17 cellular contexts compared by ENCODE assay signal in genomic region chr1:114263343-114263742, GRCh38.
A peak's percentile ranks its signal among the peaks of the same experiment; 100 is the strongest.
DNase-seq lines count a peak whose midpoint lies in the region; ATAC-seq and TF ChIP-seq lines count a peak whose summit lies in the region.
"Had no signal": no experiment of that assay in that cellular context is flagged by ENCODE, and none has a peak within 500 bp of the region (broad histone marks: within the 10 kb centered on the region; RNA-seq: fewer than 3 reads in every experiment).

No MANE protein-coding gene starts in this region.

- DNase-seq in Peyer's patch (no peak), WERI-Rb-1 (no peak)
- no peak for DNase-seq in CD8-positive, alpha-beta T cell
- DNase-seq: mesendoderm; NCI-H1436; NCI-H748 treated with DMSO at 0.1 percent for 48 hours; Right ventricle myocardium superior; stimulated activated CD4-positive, alpha-beta T cell treated with anti-CD3 and anti-CD28 coated beads, Interleukin-2, amount 100 ng/mL, for 24 hours; stimulated activated naive B cell treated with anti-CD40 and anti-IgM and Interleukin-4, amounts not matched to agents 10 μg/mL and 1 μg/mL and 100 μg/mL, for 72 hours had no signal

- CTCF ChIA-PET in CD8-positive, alpha-beta T cell (lab: Charles Lee) = interaction anchor here (0.7 kb wide), 1 partner anchor 23 kb away, joined by 3 read pairs; no protein-coding TSS in a partner anchor

- no peaks in the 10 kb centered on the region for H3K4me1 ChIP-seq in Peyer's patch
- no peaks in the 10 kb centered on the region for H3K4me1 ChIP-seq in CD8-positive, alpha-beta T cell (ENCODE audit: insufficient read depth, low read length)
- H3K4me1 ChIP-seq: BLaER1 treated with 17β-estradiol and CSF1 and Interleukin-3, amounts not matched to agents 10 nM and 100 nM had no signal

- no peak overlapping the region for H3K27ac ChIP-seq in Peyer's patch
- H3K27ac ChIP-seq in WERI-Rb-1 = no peak overlapping the region
- H3K27ac ChIP-seq in CD8-positive, alpha-beta T cell (ENCODE audit: low read depth, low read length) = no peak overlapping the region
- H3K27ac ChIP-seq: BLaER1 treated with 17β-estradiol and CSF1 and Interleukin-3, amounts not matched to agents 10 nM and 100 nM; epithelial cell of prostate had no signal

- POLR2A ChIA-PET in CD8-positive, alpha-beta T cell (lab: Charles Lee) = interaction anchor here (1.5 kb wide), 1 partner anchor 12 kb away, joined by 4 read pairs; no protein-coding TSS in a partner anchor

- no peaks in the 10 kb centered on the region for H3K36me3 Mint-ChIP-seq in CD8-positive, alpha-beta T cell
- H3K36me3 Mint-ChIP-seq: stimulated activated naive B cell treated with anti-CD40 and anti-IgM and Interleukin-4, amounts not matched to agents 10 μg/mL and 1 μg/mL and 100 μg/mL, for 72 hours had no signal

- no peaks in the 10 kb centered on the region for H3K9me3 Mint-ChIP-seq in CD8-positive, alpha-beta T cell
- H3K9me3 Mint-ChIP-seq: activated T-helper 2 cell treated with anti-CD3 and anti-CD28 coated beads, Interferon-gamma antibody, Interleukin-2, Interleukin-4, amounts not matched to agents 10 μg/mL and 5 μg/mL and 100 μg/mL, durations not matched to agents 14 hours and 24 hours and 36 hours had no signal

- TF ChIP-seq CTCF in Peyer's patch (IDR thresholded peaks at IDR 0.05) (no peak), WERI-Rb-1 (IDR thresholded peaks at IDR 0.05; ENCODE audit: low read depth, low read length) (no peak)
- no peak for TF ChIP-seq CTCF in CD8-positive, alpha-beta T cell (IDR thresholded peaks at IDR 0.05)

- no peaks in the 10 kb centered on the region for H3K9me3 ChIP-seq in Peyer's patch
- no peaks in the 10 kb centered on the region for H3K9me3 ChIP-seq in WERI-Rb-1 (ENCODE audit: severe bottlenecking)
- no peaks in the 10 kb centered on the region for H3K9me3 ChIP-seq in CD8-positive, alpha-beta T cell (ENCODE audit: low read length)
- H3K9me3 ChIP-seq: BLaER1 treated with 17β-estradiol and CSF1 and Interleukin-3, amounts not matched to agents 10 nM and 100 nM had no signal

- peaks cover 13% of the 10 kb centered on the region for H3K27me3 Mint-ChIP-seq in CD8-positive, alpha-beta T cell (ENCODE audit: low read depth)

- intact Hi-C loops in CD8-positive, alpha-beta T cell (cut with DNase I, micrococcal nuclease) = no loop called here

- H3K4me3 Mint-ChIP-seq in CD8-positive, alpha-beta T cell = no peak overlapping the region
- H3K4me3 Mint-ChIP-seq: stimulated activated naive B cell treated with anti-CD40 and anti-IgM and Interleukin-4, amounts not matched to agents 10 μg/mL and 1 μg/mL and 100 μg/mL, for 72 hours had no signal

- no peak overlapping the region for H3K27ac Mint-ChIP-seq in CD8-positive, alpha-beta T cell
- H3K27ac Mint-ChIP-seq: activated T-helper 2 cell treated with anti-CD3 and anti-CD28 coated beads, Interferon-gamma antibody, Interleukin-2, Interleukin-4, amounts not matched to agents 10 μg/mL and 5 μg/mL and 100 μg/mL, durations not matched to agents 14 hours and 24 hours and 36 hours; stimulated activated naive B cell treated with anti-CD40 and anti-IgM and Interleukin-4, amounts not matched to agents 10 μg/mL and 1 μg/mL and 100 μg/mL, for 72 hours had no signal

- H3K4me1 Mint-ChIP-seq in CD8-positive, alpha-beta T cell (ENCODE audit: low read depth) = no peaks in the 10 kb centered on the region
- H3K4me1 Mint-ChIP-seq: stimulated activated naive B cell treated with anti-CD40 and anti-IgM and Interleukin-4, amounts not matched to agents 10 μg/mL and 1 μg/mL and 100 μg/mL, for 72 hours had no signal

- ATAC-seq in GM18870 (IDR thresholded peaks at IDR 0.05; ENCODE audit: unreplicated experiment) (peak; percentile 96), GM21381 (IDR thresholded peaks at IDR 0.05; ENCODE audit: unreplicated experiment) (peak; percentile 97), HG02973 (IDR thresholded peaks at IDR 0.05; ENCODE audit: unreplicated experiment) (peak; percentile 87), HG03571 (IDR thresholded peaks at IDR 0.05; ENCODE audit: unreplicated experiment) (peak; percentile 80), SK-N-SH treated with all-trans-retinoic acid at 6 μM for 48 hours (no peak)
- ATAC-seq in CD8-positive, alpha-beta T cell = no peak
- ATAC-seq: stimulated activated naive B cell treated with anti-CD40 and anti-IgM and Interleukin-4, amounts not matched to agents 10 μg/mL and 1 μg/mL and 100 μg/mL, for 72 hours had no signal

- H3K27me3 ChIP-seq in Peyer's patch = no peaks in the 10 kb centered on the region
- no peaks in the 10 kb centered on the region for H3K27me3 ChIP-seq in WERI-Rb-1 (ENCODE audit: insufficient read depth, low read depth, severe bottlenecking)
- H3K27me3 ChIP-seq in CD8-positive, alpha-beta T cell (ENCODE audit: insufficient read depth, low read length) = no peaks in the 10 kb centered on the region
- H3K27me3 ChIP-seq: BLaER1 treated with 17β-estradiol and CSF1 and Interleukin-3, amounts not matched to agents 10 nM and 100 nM had no signal

- H3K36me3 ChIP-seq in Peyer's patch = no peaks in the 10 kb centered on the region
- H3K36me3 ChIP-seq in WERI-Rb-1 = no peaks in the 10 kb centered on the region
- H3K36me3 ChIP-seq in CD8-positive, alpha-beta T cell (ENCODE audit: insufficient read depth, low read length) = no peaks in the 10 kb centered on the region
- H3K36me3 ChIP-seq: BLaER1 treated with 17β-estradiol and CSF1 and Interleukin-3, amounts not matched to agents 10 nM and 100 nM had no signal

- H3K4me3 ChIP-seq in Peyer's patch = no peak overlapping the region
- H3K4me3 ChIP-seq in WERI-Rb-1 (ENCODE audit: low read depth, low read length) = no peak overlapping the region
- no peak overlapping the region for H3K4me3 ChIP-seq in CD8-positive, alpha-beta T cell (ENCODE audit: low read depth, low read length)
- H3K4me3 ChIP-seq: BLaER1 treated with 17β-estradiol and CSF1 and Interleukin-3, amounts not matched to agents 10 nM and 100 nM had no signal

- no peak for TF ChIP-seq POLR2A in Peyer's patch (IDR thresholded peaks at IDR 0.05)

TF ChIP-seq in SK-N-SH treated with all-trans-retinoic acid at 6 μM for 48 hours, 23 proteins besides CTCF, POLR2A, EP300 and RAD21:
- TF ChIP-seq ZFP30 (CRISPR knock-in tag; IDR thresholded peaks at IDR 0.05) (no peak), CSDC2 (CRISPR knock-in tag; IDR thresholded peaks at IDR 0.05) (no peak), TCF4 (CRISPR knock-in tag; IDR thresholded peaks at IDR 0.05; ENCODE audit: borderline replicate concordance) (no peak), RARB (CRISPR knock-in tag; IDR thresholded peaks at IDR 0.05) (no peak), PATZ1 (CRISPR knock-in tag; IDR thresholded peaks at IDR 0.05; ENCODE audit: borderline replicate concordance) (no peak), ESRRG (CRISPR knock-in tag; IDR thresholded peaks at IDR 0.05) (no peak), ZNF8 (CRISPR knock-in tag; IDR thresholded peaks at IDR 0.05) (no peak)

Comparison
In these comparisons a context has a peak if more than half of its experiments do, and no peak if none do; other contexts are left out.
1. ATAC-seq: peak in GM18870 (single experiment), GM21381 (single experiment), HG02973 (single experiment) and HG03571 (single experiment); none in SK-N-SH treated with all-trans-retinoic acid at 6 μM for 48 hours (single experiment) and CD8-positive, alpha-beta T cell (single experiment).